34 cellular contexts compared by ENCODE assay signal in genomic region chr6:11983306-11983705, GRCh38.
"Had no signal": no experiment of that assay in that cellular context is flagged by ENCODE, and none has a peak within 500 bp of the region (broad histone marks: within the 10 kb centered on the region; RNA-seq: fewer than 3 reads in every experiment).

No MANE protein-coding gene starts in this region.

- ATAC-seq: activated CD4-positive, CD25-positive, alpha-beta regulatory T cell treated with anti-CD3 and anti-CD28 coated beads, Interleukin-2, amount 50 U/mL, for 24 hours; foreskin keratinocyte; heart right ventricle; left lung; lower lobe of right lung; natural killer cell treated with Interleukin-12 subunit alpha and Interleukin-12 subunit beta and Interleukin-15 and Interleukin-18, amount 100 ng/mL, for 72 hours; sciatic nerve; stimulated activated memory B cell treated with anti-CD40 and anti-IgM and Interleukin-4, amounts not matched to agents 10 μg/mL and 1 μg/mL and 100 μg/mL, for 72 hours; stimulated activated naive CD8-positive, alpha-beta T cell treated with anti-CD3 and anti-CD28 coated beads, Interleukin-15, amount 100 ng/mL, for 72 hours had no signal

- DNase-seq: activated CD4-positive, alpha-beta memory T cell treated with anti-CD3 and anti-CD28 coated beads, Interleukin-2, amount 10 ng/mL, durations not matched to agents 7 days and 5 days; activated CD4-positive, alpha-beta T cell treated with anti-CD3 and anti-CD28 coated beads, Interleukin-2, amount 10 ng/mL, durations not matched to agents 7 days and 5 days; activated CD8-positive, alpha-beta memory T cell treated with anti-CD3 and anti-CD28 coated beads, Interleukin-2, amount 50 U/mL, for 48 hours; activated gamma-delta T cell; activated naive CD4-positive, alpha-beta T cell treated with anti-CD3 and anti-CD28 coated beads, Interleukin-2, amount 10 ng/mL, durations not matched to agents 7 days and 5 days; activated naive CD8-positive, alpha-beta T cell treated with anti-CD3 and anti-CD28 coated beads, Interleukin-2, amount 10 ng/mL, durations not matched to agents 7 days and 5 days; activated T-cell treated with anti-CD3 and anti-CD28 coated beads, Interleukin-2, amount 50 U/mL, for 24 hours; amygdala; dermis blood vessel endothelial cell; effector CD4-positive, alpha-beta T cell; foreskin keratinocyte; heart right ventricle; kidney glomerular epithelial cell; left lung; lower lobe of right lung; mesendoderm; small intestine; stimulated activated CD4-positive, alpha-beta T cell treated with anti-CD3 and anti-CD28 coated beads, Interleukin-1b, Interleukin-23, amount 100 ng/mL, for 48 hours; stimulated activated CD4-positive, alpha-beta T cell treated with anti-CD3 and anti-CD28 coated beads, Interleukin-4, amount 100 ng/mL, for 4 hours; stimulated activated CD8-positive, alpha-beta memory T cell treated with anti-CD3 and anti-CD28 coated beads, Interleukin-4, amount 100 ng/mL, for 48 hours; stimulated activated naive CD8-positive, alpha-beta T cell treated with anti-CD3 and anti-CD28 coated beads, Interleukin-15, amount 100 ng/mL, for 72 hours; substantia nigra; T-helper 9 cell; uterus; WERI-Rb-1 had no signal

- H3K27me3 Mint-ChIP-seq: activated T-cell treated with anti-CD3 and anti-CD28 coated beads, Interleukin-2, amount 50 U/mL, for 24 hours; stimulated activated memory B cell treated with anti-CD40 and anti-IgM and Interleukin-4, amounts not matched to agents 10 μg/mL and 1 μg/mL and 100 μg/mL, for 72 hours; stimulated activated naive CD8-positive, alpha-beta T cell treated with anti-CD3 and anti-CD28 coated beads, Interleukin-15, amount 100 ng/mL, for 72 hours; type B pancreatic cell had no signal

- H3K36me3 ChIP-seq: esophagus muscularis mucosa, heart right ventricle, left lung, lower lobe of right lung, neutrophil, uterus, WERI-Rb-1 had no signal

- H3K27ac Mint-ChIP-seq: activated CD4-positive, alpha-beta memory T cell treated with anti-CD3 and anti-CD28 coated beads, Interleukin-2, amount 10 ng/mL, durations not matched to agents 7 days and 5 days; activated CD4-positive, alpha-beta T cell treated with anti-CD3 and anti-CD28 coated beads, Interleukin-2, amount 10 ng/mL, durations not matched to agents 7 days and 5 days; activated naive CD4-positive, alpha-beta T cell treated with anti-CD3 and anti-CD28 coated beads, Interleukin-2, amount 10 ng/mL, durations not matched to agents 7 days and 5 days; activated naive CD8-positive, alpha-beta T cell treated with anti-CD3 and anti-CD28 coated beads, Interleukin-2, amount 10 ng/mL, durations not matched to agents 7 days and 5 days; activated T-cell treated with anti-CD3 and anti-CD28 coated beads, Interleukin-2, amount 50 U/mL, for 24 hours; natural killer cell treated with Interleukin-12 subunit alpha and Interleukin-12 subunit beta and Interleukin-15 and Interleukin-18, amount 100 ng/mL, for 72 hours; stimulated activated memory B cell treated with anti-CD40 and anti-IgM and Interleukin-4, amounts not matched to agents 10 μg/mL and 1 μg/mL and 100 μg/mL, for 72 hours; stimulated activated naive CD8-positive, alpha-beta T cell treated with anti-CD3 and anti-CD28 coated beads, Interleukin-15, amount 100 ng/mL, for 72 hours; T-helper 1 cell treated with Interleukin-12 subunit alpha and Interleukin-12 subunit beta and Interleukin-4 antibody, amounts not matched to agents 30 μg/mL and 1 μg/mL, for 36 hours; type B pancreatic cell had no signal

- H3K4me3 ChIP-seq: esophagus muscularis mucosa, heart right ventricle, left lung, lower lobe of right lung, uterus had no signal

- H3K36me3 Mint-ChIP-seq: activated naive CD4-positive, alpha-beta T cell treated with anti-CD3 and anti-CD28 coated beads, Interleukin-2, amount 10 ng/mL, durations not matched to agents 7 days and 5 days; activated naive CD8-positive, alpha-beta T cell treated with anti-CD3 and anti-CD28 coated beads, Interleukin-2, amount 10 ng/mL, durations not matched to agents 7 days and 5 days; natural killer cell treated with Interleukin-12 subunit alpha and Interleukin-12 subunit beta and Interleukin-15 and Interleukin-18, amount 100 ng/mL, for 72 hours; stimulated activated memory B cell treated with anti-CD40 and anti-IgM and Interleukin-4, amounts not matched to agents 10 μg/mL and 1 μg/mL and 100 μg/mL, for 72 hours; type B pancreatic cell had no signal

- H3K27me3 ChIP-seq: esophagus muscularis mucosa, foreskin keratinocyte, heart right ventricle, left lung, uterus had no signal

- H3K9me3 Mint-ChIP-seq: activated CD4-positive, alpha-beta memory T cell treated with anti-CD3 and anti-CD28 coated beads, Interleukin-2, amount 10 ng/mL, durations not matched to agents 7 days and 5 days; activated CD4-positive, alpha-beta T cell treated with anti-CD3 and anti-CD28 coated beads, Interleukin-2, amount 10 ng/mL, durations not matched to agents 7 days and 5 days; activated naive CD4-positive, alpha-beta T cell treated with anti-CD3 and anti-CD28 coated beads, Interleukin-2, amount 10 ng/mL, durations not matched to agents 7 days and 5 days; activated naive CD8-positive, alpha-beta T cell treated with anti-CD3 and anti-CD28 coated beads, Interleukin-2, amount 10 ng/mL, durations not matched to agents 7 days and 5 days; activated T-cell treated with anti-CD3 and anti-CD28 coated beads, Interleukin-2, amount 50 U/mL, for 24 hours; central memory CD8-positive, alpha-beta T cell; natural killer cell treated with Interleukin-12 subunit alpha and Interleukin-12 subunit beta and Interleukin-15 and Interleukin-18, amount 100 ng/mL, for 72 hours; stimulated activated memory B cell treated with anti-CD40 and anti-IgM and Interleukin-4, amounts not matched to agents 10 μg/mL and 1 μg/mL and 100 μg/mL, for 72 hours; stimulated activated naive CD8-positive, alpha-beta T cell treated with anti-CD3 and anti-CD28 coated beads, Interleukin-15, amount 100 ng/mL, for 72 hours; T-helper 1 cell treated with Interleukin-12 subunit alpha and Interleukin-12 subunit beta and Interleukin-4 antibody, amounts not matched to agents 30 μg/mL and 1 μg/mL, for 36 hours; type B pancreatic cell had no signal

- H3K27ac ChIP-seq: esophagus muscularis mucosa, foreskin keratinocyte, heart right ventricle, left lung, lower lobe of right lung, neutrophil, uterus, WERI-Rb-1 had no signal

- H3K4me3 Mint-ChIP-seq: activated CD4-positive, alpha-beta memory T cell treated with anti-CD3 and anti-CD28 coated beads, Interleukin-2, amount 10 ng/mL, durations not matched to agents 7 days and 5 days; activated CD4-positive, alpha-beta T cell treated with anti-CD3 and anti-CD28 coated beads, Interleukin-2, amount 10 ng/mL, durations not matched to agents 7 days and 5 days; activated naive CD4-positive, alpha-beta T cell treated with anti-CD3 and anti-CD28 coated beads, Interleukin-2, amount 10 ng/mL, durations not matched to agents 7 days and 5 days; activated naive CD8-positive, alpha-beta T cell treated with anti-CD3 and anti-CD28 coated beads, Interleukin-2, amount 10 ng/mL, durations not matched to agents 7 days and 5 days; activated T-cell treated with anti-CD3 and anti-CD28 coated beads, Interleukin-2, amount 50 U/mL, for 24 hours; central memory CD8-positive, alpha-beta T cell; natural killer cell treated with Interleukin-12 subunit alpha and Interleukin-12 subunit beta and Interleukin-15 and Interleukin-18, amount 100 ng/mL, for 72 hours; stimulated activated memory B cell treated with anti-CD40 and anti-IgM and Interleukin-4, amounts not matched to agents 10 μg/mL and 1 μg/mL and 100 μg/mL, for 72 hours; stimulated activated naive CD8-positive, alpha-beta T cell treated with anti-CD3 and anti-CD28 coated beads, Interleukin-15, amount 100 ng/mL, for 72 hours; T-helper 1 cell treated with Interleukin-12 subunit alpha and Interleukin-12 subunit beta and Interleukin-4 antibody, amounts not matched to agents 30 μg/mL and 1 μg/mL, for 36 hours; type B pancreatic cell had no signal

- H3K9me3 ChIP-seq: esophagus muscularis mucosa, heart right ventricle, left lung, lower lobe of right lung, neutrophil, uterus had no signal

- H3K4me1 ChIP-seq: esophagus muscularis mucosa, foreskin keratinocyte, heart right ventricle, left lung, lower lobe of right lung, uterus had no signal
